Comparison of ENCODE assay signal across 20 cellular contexts in genomic region chr11:1062075-1062820, GRCh38. TPM values are rescaled to one million over a fixed set of nuclear protein-coding genes. Genes with fewer than 3 reads are reported as not detected.
DNase-seq lines count a peak whose midpoint lies in the region; ATAC-seq and TF ChIP-seq lines count a peak whose summit lies in the region.
"Had no signal": no experiment of that assay in that cellular context is flagged by ENCODE, and none has a peak within 500 bp of the region (broad histone marks: within the 10 kb centered on the region; RNA-seq: fewer than 3 reads in every experiment).

No MANE protein-coding gene starts in this region.

- no peak overlapping the region for H3K27ac ChIP-seq in BLaER1 treated with 17β-estradiol and CSF1 and Interleukin-3, amounts not matched to agents 10 nM and 100 nM
- H3K27ac ChIP-seq in Peyer's patch: peak overlapping the region in 1 of 4 donors; percentile 93
- H3K27ac ChIP-seq: C4-2B had no signal

- H3K27me3 Mint-ChIP-seq in activated CD4-positive, alpha-beta memory T cell treated with anti-CD3 and anti-CD28 coated beads for 36 hours: peaks cover 16% of the 10 kb centered on the region
- peaks cover 30% of the 10 kb centered on the region for H3K27me3 Mint-ChIP-seq in activated CD4-positive, alpha-beta memory T cell treated with anti-CD3 and anti-CD28 coated beads, Interleukin-2, amount 10 ng/mL, durations not matched to agents 7 days and 5 days

- ATAC-seq in mucosa of descending colon: peak; percentile 54

- TF ChIP-seq POLR2A in Peyer's patch (IDR thresholded peaks at IDR 0.05): no peak

- H3K4me1 ChIP-seq in BLaER1 treated with 17β-estradiol and CSF1 and Interleukin-3, amounts not matched to agents 10 nM and 100 nM: peaks cover 6 to 27% (median 14%) of the 10 kb centered on the region in 10 experiments
- H3K4me1 ChIP-seq in Peyer's patch (peaks cover 0 to 8% (median 1%) of the 10 kb centered on the region in 4 donors), mucosa of descending colon (ENCODE audit: low read depth) (peaks cover 6% of the 10 kb centered on the region)

- peak; percentile 1 for DNase-seq in activated CD4-positive, alpha-beta memory T cell treated with anti-CD3 and anti-CD28 coated beads for 36 hours
- DNase-seq in activated CD4-positive, alpha-beta memory T cell treated with anti-CD3 and anti-CD28 coated beads, Interleukin-2, amount 10 ng/mL, durations not matched to agents 7 days and 5 days: no peak
- DNase-seq in Peyer's patch: peak in 2 of 3 donors; percentile 40 to 44
- DNase-seq in mucosa of descending colon: peak in 2 of 3 donors; percentile 52 to 53
- DNase-seq in DMS79 (lab: John Stamatoyannopoulos, UW): no peak
- no peak for DNase-seq in posterior vena cava (ENCODE audit: low spot score)
- no peak for DNase-seq in NCI-H2081 (lab: John Stamatoyannopoulos, UW)
- DNase-seq: 8988T, DMS53, EL, GF-D8, KBM-7, NCI-H1092, NCI-H1436, NCI-H187 treated with DMSO at 0.1 percent for 48 hours, NCI-H69 had no signal

- no peak for TF ChIP-seq CTCF in Peyer's patch (IDR thresholded peaks at IDR 0.05)
- TF ChIP-seq CTCF in mucosa of descending colon (IDR thresholded peaks at IDR 0.05): no peak

- H4K20me1 ChIP-seq in BLaER1 treated with 17β-estradiol and CSF1 and Interleukin-3, amounts not matched to agents 10 nM and 100 nM: no peaks in the 10 kb centered on the region

- CTCF ChIA-PET in activated CD4-positive, alpha-beta memory T cell treated with anti-CD3 and anti-CD28 coated beads for 36 hours (lab: Charles Lee): interaction anchor here (1.0 to 1.1 kb wide), 2 partner anchors 11 kb away, joined by 3 read pairs; no protein-coding TSS in a partner anchor
- CTCF ChIA-PET in activated CD4-positive, alpha-beta memory T cell treated with anti-CD3 and anti-CD28 coated beads, Interleukin-2, amount 10 ng/mL, durations not matched to agents 7 days and 5 days (lab: Charles Lee): no interaction called here

- H3K27me3 ChIP-seq in BLaER1 treated with 17β-estradiol and CSF1 and Interleukin-3, amounts not matched to agents 10 nM and 100 nM: peaks cover 0 to 4% (median 0%) of the 10 kb centered on the region in 11 experiments; a peak in 2 of 22 replicates
- no peaks in the 10 kb centered on the region for H3K27me3 ChIP-seq in Peyer's patch

- H3K36me3 Mint-ChIP-seq in activated CD4-positive, alpha-beta memory T cell treated with anti-CD3 and anti-CD28 coated beads for 36 hours: no peaks in the 10 kb centered on the region
- H3K36me3 Mint-ChIP-seq in activated CD4-positive, alpha-beta memory T cell treated with anti-CD3 and anti-CD28 coated beads, Interleukin-2, amount 10 ng/mL, durations not matched to agents 7 days and 5 days (ENCODE audit: low read depth): no peaks in the 10 kb centered on the region

- H3K4me1 Mint-ChIP-seq in activated CD4-positive, alpha-beta memory T cell treated with anti-CD3 and anti-CD28 coated beads for 36 hours (ENCODE audit: low read depth): peaks cover 8% of the 10 kb centered on the region
- no peaks in the 10 kb centered on the region for H3K4me1 Mint-ChIP-seq in activated CD4-positive, alpha-beta memory T cell treated with anti-CD3 and anti-CD28 coated beads, Interleukin-2, amount 10 ng/mL, durations not matched to agents 7 days and 5 days

- intact Hi-C loops in activated CD4-positive, alpha-beta memory T cell treated with anti-CD3 and anti-CD28 coated beads for 36 hours (cut with micrococcal nuclease): no loop called here
- intact Hi-C loops in mucosa of descending colon (cut with DNase I, micrococcal nuclease) (no loop called here), posterior vena cava (cut with DNase I) (loop anchor here in 1 of 2 donors (5.0 kb wide), 1 partner anchor 1775 kb away; no protein-coding TSS in a partner anchor)

- no peak overlapping the region for H3K27ac Mint-ChIP-seq in activated CD4-positive, alpha-beta memory T cell treated with anti-CD3 and anti-CD28 coated beads for 36 hours
- H3K27ac Mint-ChIP-seq in activated CD4-positive, alpha-beta memory T cell treated with anti-CD3 and anti-CD28 coated beads, Interleukin-2, amount 10 ng/mL, durations not matched to agents 7 days and 5 days: no peak overlapping the region

- H3K4me3 ChIP-seq in BLaER1 treated with 17β-estradiol and CSF1 and Interleukin-3, amounts not matched to agents 10 nM and 100 nM: no peak overlapping the region
- no peak overlapping the region for H3K4me3 ChIP-seq in Peyer's patch
- H3K4me3 ChIP-seq in mucosa of descending colon: no peak overlapping the region

- H3K9me3 Mint-ChIP-seq in activated CD4-positive, alpha-beta memory T cell treated with anti-CD3 and anti-CD28 coated beads for 36 hours: peaks cover 5% of the 10 kb centered on the region
- H3K9me3 Mint-ChIP-seq in activated CD4-positive, alpha-beta memory T cell treated with anti-CD3 and anti-CD28 coated beads, Interleukin-2, amount 10 ng/mL, durations not matched to agents 7 days and 5 days: peaks cover 4% of the 10 kb centered on the region

- H3K4me3 Mint-ChIP-seq in activated CD4-positive, alpha-beta memory T cell treated with anti-CD3 and anti-CD28 coated beads for 36 hours: no peak overlapping the region
- H3K4me3 Mint-ChIP-seq in activated CD4-positive, alpha-beta memory T cell treated with anti-CD3 and anti-CD28 coated beads, Interleukin-2, amount 10 ng/mL, durations not matched to agents 7 days and 5 days: no peak overlapping the region

- no peaks in the 10 kb centered on the region for H3K36me3 ChIP-seq in BLaER1 treated with 17β-estradiol and CSF1 and Interleukin-3, amounts not matched to agents 10 nM and 100 nM
- no peaks in the 10 kb centered on the region for H3K36me3 ChIP-seq in Peyer's patch
- no peaks in the 10 kb centered on the region for H3K36me3 ChIP-seq in mucosa of descending colon (ENCODE audit: low read depth)

- peak overlapping the region in 6 of 11 experiments; percentile 4 to 48 (median 32); a peak in 6 of 22 replicates for H3K4me2 ChIP-seq in BLaER1 treated with 17β-estradiol and CSF1 and Interleukin-3, amounts not matched to agents 10 nM and 100 nM

- H3K9me3 ChIP-seq in BLaER1 treated with 17β-estradiol and CSF1 and Interleukin-3, amounts not matched to agents 10 nM and 100 nM (replicated peaks in 1 of 11): peaks cover 7 to 10% (median 8%) of the 10 kb centered on the region in 11 experiments; a peak in 17 of 22 replicates
- H3K9me3 ChIP-seq in Peyer's patch: no peaks in the 10 kb centered on the region
- H3K9me3 ChIP-seq in mucosa of descending colon: no peaks in the 10 kb centered on the region

- H3K9ac ChIP-seq in BLaER1 treated with 17β-estradiol and CSF1 and Interleukin-3, amounts not matched to agents 10 nM and 100 nM: no peak overlapping the region

- POLR2A ChIA-PET in activated CD4-positive, alpha-beta memory T cell treated with anti-CD3 and anti-CD28 coated beads for 36 hours (lab: Charles Lee): no interaction called here
- POLR2A ChIA-PET in activated CD4-positive, alpha-beta memory T cell treated with anti-CD3 and anti-CD28 coated beads, Interleukin-2, amount 10 ng/mL, durations not matched to agents 7 days and 5 days (lab: Charles Lee): no interaction called here

RNA-seq across cellular contexts. Expression of gene MUC2, which starts 12.4 kb away (rescaled TPM):
- not detected for total RNA-seq in activated CD4-positive, alpha-beta memory T cell treated with anti-CD3 and anti-CD28 coated beads for 36 hours
- not detected for total RNA-seq in activated CD4-positive, alpha-beta memory T cell treated with anti-CD3 and anti-CD28 coated beads, Interleukin-2, amount 10 ng/mL, durations not matched to agents 7 days and 5 days
- total RNA-seq in Peyer's patch: 1,000 to 10,000 TPM in 2 of 4 donors, 100 to 1,000 TPM in 2; 817 to 1,165 (median 1,010) TPM
- 1,000 to 10,000 TPM in 2 of 3 donors, 100 to 1,000 TPM in 1; 379 to 1,246 (median 1,109) TPM for total RNA-seq in mucosa of descending colon
- under 1 TPM in 1 of 2 donors, not detected in 1; 0.05 TPM for total RNA-seq in posterior vena cava
- total RNA-seq: H4, NCI-H460 had no signal

RNA-seq across cellular contexts. Expression of gene MUC6, which starts 25.7 kb away (rescaled TPM):
- not detected for total RNA-seq in activated CD4-positive, alpha-beta memory T cell treated with anti-CD3 and anti-CD28 coated beads for 36 hours
- total RNA-seq in activated CD4-positive, alpha-beta memory T cell treated with anti-CD3 and anti-CD28 coated beads, Interleukin-2, amount 10 ng/mL, durations not matched to agents 7 days and 5 days: not detected
- total RNA-seq in Peyer's patch: not detected
- total RNA-seq in mucosa of descending colon: not detected
- not detected for total RNA-seq in posterior vena cava
- total RNA-seq: H4, NCI-H460 had no signal

Comparison
In these comparisons a context has a peak if more than half of its experiments do, and no peak if none do; other contexts are left out.
1. DNase-seq: peak in activated CD4-positive, alpha-beta memory T cell treated with anti-CD3 and anti-CD28 coated beads for 36 hours (single experiment), Peyer's patch (2 of 3) and mucosa of descending colon (2 of 3); none in activated CD4-positive, alpha-beta memory T cell treated with anti-CD3 and anti-CD28 coated beads, Interleukin-2, amount 10 ng/mL, durations not matched to agents 7 days and 5 days (single experiment), DMS79 (single experiment), posterior vena cava (single experiment) and NCI-H2081 (0 of 2).
2. RNA of gene MUC2, which starts 12.4 kb away (total RNA-seq): 817 to 1,165 TPM in Peyer's patch and 379 to 1,246 TPM in mucosa of descending colon; 0.05 TPM in posterior vena cava, not detected in activated CD4-positive, alpha-beta memory T cell treated with anti-CD3 and anti-CD28 coated beads for 36 hours and not detected in activated CD4-positive, alpha-beta memory T cell treated with anti-CD3 and anti-CD28 coated beads, Interleukin-2, amount 10 ng/mL, durations not matched to agents 7 days and 5 days; every median in the first group is over 100 times any median in the second.